10 cellular contexts compared by ENCODE assay signal in the genomic region with DNA sequence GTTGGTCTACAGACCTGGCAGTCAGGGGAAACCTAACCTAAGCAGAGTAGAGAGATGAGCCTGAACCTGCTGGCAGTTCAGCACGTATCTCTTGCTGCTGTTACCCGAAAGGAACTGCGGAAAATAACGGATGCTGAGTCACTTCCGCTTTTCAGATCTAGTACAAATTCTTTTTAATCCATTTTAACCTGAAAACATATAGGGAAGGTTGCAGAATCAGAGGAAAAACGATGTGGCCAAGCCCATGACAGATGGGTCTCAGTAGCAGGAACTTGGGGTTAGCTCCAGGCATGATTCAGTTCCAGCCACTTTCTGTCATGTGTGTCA.
A peak's percentile ranks its signal among the peaks of the same experiment; 100 is the strongest.
DNase-seq lines count a peak whose midpoint lies in the region; ATAC-seq and TF ChIP-seq lines count a peak whose summit lies in the region.
"Had no signal": no experiment of that assay in that cellular context is flagged by ENCODE, and none has a peak within 500 bp of the region (broad histone marks: within the 10 kb centered on the region; RNA-seq: fewer than 3 reads in every experiment).

No MANE protein-coding gene starts in this region.

- H3K27ac Mint-ChIP-seq in T-helper 2 cell treated with Interferon-gamma antibody and Interleukin-4, amounts not matched to agents 5 μg/mL and 100 μg/mL, for 36 hours = peak overlapping the region; percentile 95

- H3K9me3 Mint-ChIP-seq in T-helper 2 cell treated with Interferon-gamma antibody and Interleukin-4, amounts not matched to agents 5 μg/mL and 100 μg/mL, for 36 hours = peaks cover 25% of the 10 kb centered on the region

- peaks cover 23% of the 10 kb centered on the region for H3K4me1 Mint-ChIP-seq in T-helper 2 cell treated with Interferon-gamma antibody and Interleukin-4, amounts not matched to agents 5 μg/mL and 100 μg/mL, for 36 hours (ENCODE audit: low read depth)

- intact Hi-C loops in cardiac septum (cut with DNase I) = no loop called here

- H3K4me2 ChIP-seq in BLaER1 treated with 17β-estradiol and CSF1 and Interleukin-3, amounts not matched to agents 10 nM and 100 nM = peak overlapping the region; percentile 4 to 75 (median 45); a peak in 18 of 22 replicates

- peak; percentile 79 for ATAC-seq in GM21360 (IDR thresholded peaks at IDR 0.05; ENCODE audit: unreplicated experiment)
- no peak for ATAC-seq in HG02885 (IDR thresholded peaks at IDR 0.05; ENCODE audit: poor library complexity, unreplicated experiment)

- H3K36me3 Mint-ChIP-seq in T-helper 2 cell treated with Interferon-gamma antibody and Interleukin-4, amounts not matched to agents 5 μg/mL and 100 μg/mL, for 36 hours (ENCODE audit: low read depth) = peaks cover 26% of the 10 kb centered on the region

- H4K20me1 ChIP-seq in BLaER1 treated with 17β-estradiol and CSF1 and Interleukin-3, amounts not matched to agents 10 nM and 100 nM = no peaks in the 10 kb centered on the region

- peak overlapping the region; percentile 62 for H3K4me3 Mint-ChIP-seq in T-helper 2 cell treated with Interferon-gamma antibody and Interleukin-4, amounts not matched to agents 5 μg/mL and 100 μg/mL, for 36 hours

- peak overlapping the region in 9 of 11 experiments; percentile 11 to 54 (median 42); a peak in 16 of 22 replicates for H3K27ac ChIP-seq in BLaER1 treated with 17β-estradiol and CSF1 and Interleukin-3, amounts not matched to agents 10 nM and 100 nM
- H3K27ac ChIP-seq: parathyroid adenoma, upper lobe of left lung had no signal

- H3K27me3 Mint-ChIP-seq in T-helper 2 cell treated with Interferon-gamma antibody and Interleukin-4, amounts not matched to agents 5 μg/mL and 100 μg/mL, for 36 hours (ENCODE audit: low read depth) = no peaks in the 10 kb centered on the region

- H3K9ac ChIP-seq in BLaER1 treated with 17β-estradiol and CSF1 and Interleukin-3, amounts not matched to agents 10 nM and 100 nM = peak overlapping the region in 2 of 11 experiments; percentile 0 to 25; a peak in 2 of 22 replicates
- H3K9ac ChIP-seq: parathyroid adenoma had no signal

- no peak for TF ChIP-seq CTCF in epithelial cell of esophagus (IDR thresholded peaks at IDR 0.05; ENCODE audit: insufficient read depth, low read depth, low read length, missing control alignments)

- peak; percentile 49 for DNase-seq in T-helper 2 cell treated with Interferon-gamma antibody and Interleukin-4, amounts not matched to agents 5 μg/mL and 100 μg/mL, for 36 hours (ENCODE audit: low spot score)
- DNase-seq in epithelial cell of esophagus (ENCODE audit: low read depth) (peak; percentile 29), NCI-H2081 treated with DMSO at 0.1 percent for 48 hours (lab: John Stamatoyannopoulos, UW) (no peak), cardiac septum (ENCODE audit: low spot score) (no peak), MG63 (no peak)

- H3K27me3 ChIP-seq in BLaER1 treated with 17β-estradiol and CSF1 and Interleukin-3, amounts not matched to agents 10 nM and 100 nM = no peaks in the 10 kb centered on the region
- H3K27me3 ChIP-seq in MG63 = no peaks in the 10 kb centered on the region
- H3K27me3 ChIP-seq: upper lobe of left lung had no signal

- no peak overlapping the region for H3K4me3 ChIP-seq in BLaER1 treated with 17β-estradiol and CSF1 and Interleukin-3, amounts not matched to agents 10 nM and 100 nM
- H3K4me3 ChIP-seq in epithelial cell of esophagus (ENCODE audit: low read length) = no peak overlapping the region
- no peak overlapping the region for H3K4me3 ChIP-seq in MG63
- H3K4me3 ChIP-seq: upper lobe of left lung had no signal

- H3K9me3 ChIP-seq in BLaER1 treated with 17β-estradiol and CSF1 and Interleukin-3, amounts not matched to agents 10 nM and 100 nM (replicated peaks in 1 of 11) = peaks cover 0 to 25% (median 10%) of the 10 kb centered on the region in 11 experiments; a peak in 9 of 22 replicates
- H3K9me3 ChIP-seq in MG63 = no peaks in the 10 kb centered on the region
- H3K9me3 ChIP-seq: upper lobe of left lung had no signal

- peaks cover 9 to 37% (median 23%) of the 10 kb centered on the region in 10 experiments; a peak in 17 of 20 replicates for H3K4me1 ChIP-seq in BLaER1 treated with 17β-estradiol and CSF1 and Interleukin-3, amounts not matched to agents 10 nM and 100 nM
- H3K4me1 ChIP-seq: parathyroid adenoma had no signal

- no peaks in the 10 kb centered on the region for H3K36me3 ChIP-seq in BLaER1 treated with 17β-estradiol and CSF1 and Interleukin-3, amounts not matched to agents 10 nM and 100 nM
- no peaks in the 10 kb centered on the region for H3K36me3 ChIP-seq in MG63
- H3K36me3 ChIP-seq: upper lobe of left lung had no signal

Comparison
In these comparisons a context has a peak if more than half of its experiments do, and no peak if none do; other contexts are left out.
1. DNase-seq: peak in T-helper 2 cell treated with Interferon-gamma antibody and Interleukin-4, amounts not matched to agents 5 μg/mL and 100 μg/mL, for 36 hours (single experiment) and epithelial cell of esophagus (single experiment); none in NCI-H2081 treated with DMSO at 0.1 percent for 48 hours (single experiment), cardiac septum (single experiment) and MG63 (single experiment).